ENCODE assay signal across 19 cellular contexts in the genomic region with DNA sequence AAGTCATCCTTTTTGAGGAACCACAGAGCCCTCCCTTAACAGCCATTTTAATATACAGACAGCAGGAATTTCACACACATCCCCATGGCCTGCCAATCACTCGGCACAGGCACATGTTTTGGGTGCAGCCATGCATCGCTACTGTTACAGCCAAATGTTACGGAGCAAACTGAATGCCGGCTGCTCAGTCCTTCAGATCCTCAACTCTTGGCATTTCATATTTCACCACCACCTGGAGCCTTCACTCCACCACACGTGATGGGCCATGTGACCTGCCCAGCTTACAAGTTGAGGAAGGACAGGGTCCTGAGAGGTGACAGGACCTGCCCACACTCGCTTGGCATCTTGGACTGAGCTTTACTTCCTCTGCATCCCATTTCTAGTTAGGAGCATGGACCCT.
"Had no signal": no experiment of that assay in that cellular context is flagged by ENCODE, and none has a peak within 500 bp of the region (broad histone marks: within the 10 kb centered on the region; RNA-seq: fewer than 3 reads in every experiment).

No MANE protein-coding gene starts in this region.

- FAIRE-seq: colon had no signal

- H3K4me1 ChIP-seq: prostate gland, suprapubic skin, transverse colon, vagina had no signal

- ATAC-seq: mucosa of descending colon; right cardiac atrium; stimulated activated naive CD8-positive, alpha-beta T cell treated with anti-CD3 and anti-CD28 coated beads, Interleukin-15, amount 100 ng/mL, for 72 hours had no signal

- H3K4me3 ChIP-seq: dorsolateral prefrontal cortex, mucosa of descending colon, prostate gland, skin epidermis, suprapubic skin, transverse colon, vagina had no signal

- H3K27ac ChIP-seq: prostate gland, skin epidermis, suprapubic skin, transverse colon, vagina had no signal

- H3K36me3 ChIP-seq: prostate gland, transverse colon, vagina had no signal

- H3K27ac Mint-ChIP-seq: activated B cell treated with CpG ODN at 0.5 μM for 24 hours; activated CD4-positive, alpha-beta T cell treated with anti-CD3 and anti-CD28 coated beads, Interleukin-2, amount 10 ng/mL, durations not matched to agents 24 days and 14 days had no signal

- H3K27me3 Mint-ChIP-seq: activated B cell treated with CpG ODN at 0.5 μM for 24 hours; activated CD4-positive, alpha-beta T cell treated with anti-CD3 and anti-CD28 coated beads, Interleukin-2, amount 10 ng/mL, durations not matched to agents 24 days and 14 days; brain; naive B cell; stimulated activated naive CD8-positive, alpha-beta T cell treated with anti-CD3 and anti-CD28 coated beads, Interleukin-15, amount 100 ng/mL, for 72 hours had no signal

- DNase-seq: activated B cell treated with CpG ODN at 0.5 μM for 24 hours; activated CD4-positive, alpha-beta T cell treated with anti-CD3 and anti-CD28 coated beads, Interleukin-2, amount 10 ng/mL, durations not matched to agents 24 days and 14 days; activated CD8-positive, alpha-beta memory T cell treated with anti-CD3 and anti-CD28 coated beads, Interleukin-2, amount 50 U/mL, for 4 hours; anterior cingulate cortex; central memory CD4-positive, alpha-beta T cell; dorsolateral prefrontal cortex; foreskin fibroblast; mesenchymal stem cell; mucosa of descending colon; naive B cell; right cardiac atrium; stimulated activated naive CD8-positive, alpha-beta T cell treated with anti-CD3 and anti-CD28 coated beads, Interleukin-15, amount 100 ng/mL, for 72 hours; transverse colon had no signal

- H3K9me3 Mint-ChIP-seq: activated B cell treated with CpG ODN at 0.5 μM for 24 hours; activated CD4-positive, alpha-beta T cell treated with anti-CD3 and anti-CD28 coated beads, Interleukin-2, amount 10 ng/mL, durations not matched to agents 24 days and 14 days; brain; naive B cell; stimulated activated naive CD8-positive, alpha-beta T cell treated with anti-CD3 and anti-CD28 coated beads, Interleukin-15, amount 100 ng/mL, for 72 hours had no signal

- H3K27me3 ChIP-seq: dorsolateral prefrontal cortex, suprapubic skin, transverse colon, vagina had no signal

- H3K9me3 ChIP-seq: mucosa of descending colon, prostate gland, suprapubic skin, transverse colon, vagina had no signal

- H3K4me3 Mint-ChIP-seq: activated B cell treated with CpG ODN at 0.5 μM for 24 hours; activated CD4-positive, alpha-beta T cell treated with anti-CD3 and anti-CD28 coated beads, Interleukin-2, amount 10 ng/mL, durations not matched to agents 24 days and 14 days; brain; naive B cell; stimulated activated naive CD8-positive, alpha-beta T cell treated with anti-CD3 and anti-CD28 coated beads, Interleukin-15, amount 100 ng/mL, for 72 hours had no signal
